Comparison of ENCODE assay signal across 1 cellular context in genomic region chr14:100267990-100268389, GRCh38.
TF ChIP-seq lines count a peak whose summit lies in the region.

No MANE protein-coding gene starts in this region.

TF ChIP-seq in liver, 16 proteins besides CTCF, POLR2A, EP300 and RAD21 (continued from another document):
- no peak for TF ChIP-seq ZBTB33 (IDR thresholded peaks at IDR 0.05)
